In the genomic region with DNA sequence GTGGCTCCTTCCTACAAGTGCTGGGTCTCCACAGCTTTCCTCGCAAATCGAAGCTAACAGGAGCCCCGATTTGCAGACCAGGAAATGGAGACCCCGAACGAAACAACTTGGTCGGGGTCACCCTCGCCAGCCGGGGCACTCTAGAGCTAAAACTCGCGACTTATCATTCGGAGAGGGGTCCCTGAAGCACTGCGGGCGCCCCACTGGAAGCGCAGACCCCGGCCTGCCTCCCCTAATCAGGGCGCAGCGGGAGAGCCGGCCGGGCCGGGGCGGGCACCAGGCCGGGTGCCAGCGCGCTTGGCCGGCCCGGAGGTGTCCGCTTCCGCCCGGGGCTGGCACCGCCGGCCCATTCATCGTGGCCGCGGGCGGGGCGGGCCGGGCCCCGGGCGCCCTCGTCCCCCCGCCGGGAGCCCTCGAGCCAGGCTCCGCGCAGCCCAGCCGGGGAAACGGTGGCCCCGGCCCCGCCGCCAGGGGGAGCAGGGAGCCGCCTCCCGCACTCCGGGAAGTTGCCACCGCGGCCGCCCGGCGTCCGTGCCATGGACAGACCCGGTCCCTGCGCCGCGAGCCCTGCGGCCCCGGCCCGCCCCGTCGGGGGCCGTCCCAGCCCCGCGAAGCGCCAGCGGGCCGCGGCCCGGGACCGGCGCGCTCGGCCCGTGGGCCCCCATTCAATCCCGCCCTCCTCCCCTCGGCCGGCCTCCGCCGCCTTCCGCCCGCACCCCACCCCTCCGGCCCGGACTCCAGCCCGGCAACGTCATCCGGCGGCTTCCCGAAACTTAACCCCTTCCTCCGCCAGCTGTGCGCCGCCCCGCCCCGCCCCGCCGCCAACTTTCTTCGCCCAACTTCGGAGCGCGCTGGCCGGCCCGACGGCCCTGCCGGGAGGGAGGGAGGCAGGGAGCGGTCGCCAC, we compare ENCODE assay signal across 1 cellular context.
TF ChIP-seq lines count a peak whose summit lies in the region.

No MANE protein-coding gene starts in this region.

TF ChIP-seq in K562, 482 proteins besides CTCF, POLR2A, EP300 and RAD21 (continued from another document and continues in another):
- TF ChIP-seq MITF (IDR thresholded peaks at IDR 0.05) (no peak), LARP7 (IDR thresholded peaks at IDR 0.05) (no peak), RHOXF2B (CRISPR knock-in tag; conservative IDR thresholded peaks at IDR 0.05) (no peak), ZEB2 (IDR thresholded peaks at IDR 0.05) (no peak), TAF9B (IDR thresholded peaks at IDR 0.05; ENCODE audit: partially characterized antibody) (no peak), CTCFL (IDR thresholded peaks at IDR 0.05; ENCODE audit: borderline replicate concordance, insufficient read depth, low read depth, low read length, poor library complexity, severe bottlenecking) (peak; percentile 67), FOXJ3 (CRISPR knock-in tag; IDR thresholded peaks at IDR 0.05) (no peak), ZNF512 (tag; IDR thresholded peaks at IDR 0.05) (no peak), SRSF7 (optimal IDR thresholded peaks at IDR 0.05; ENCODE audit: low read depth, low read length) (no peak), ILK (tag; IDR thresholded peaks at IDR 0.05; ENCODE audit: borderline replicate concordance, low read depth) (no peak), MCM2 (IDR thresholded peaks at IDR 0.05; ENCODE audit: low read depth) (no peak), ZKSCAN3 (CRISPR knock-in tag; IDR thresholded peaks at IDR 0.05) (no peak), ZNF407 (IDR thresholded peaks at IDR 0.05; ENCODE audit: low read depth) (no peak), POLR2H (tag; IDR thresholded peaks at IDR 0.05; ENCODE audit: low read depth) (no peak), E2F3 (CRISPR knock-in tag; IDR thresholded peaks at IDR 0.05) (no peak), YY1 (IDR thresholded peaks at IDR 0.05; ENCODE audit: borderline replicate concordance in 1 of 3, control insufficient read depth in 1 of 3, extremely low read depth in 1 of 3, insufficient read depth in 3 of 3, insufficient read length in 1 of 3, insufficient replicate concordance in 2 of 3, low read depth in 1 of 3, low read length in 2 of 3) (peak in 1 of 3 experiments; percentile 10), ZNF518B (CRISPR knock-in tag; IDR thresholded peaks at IDR 0.05) (no peak)
- TF ChIP-seq, protein P1, sequence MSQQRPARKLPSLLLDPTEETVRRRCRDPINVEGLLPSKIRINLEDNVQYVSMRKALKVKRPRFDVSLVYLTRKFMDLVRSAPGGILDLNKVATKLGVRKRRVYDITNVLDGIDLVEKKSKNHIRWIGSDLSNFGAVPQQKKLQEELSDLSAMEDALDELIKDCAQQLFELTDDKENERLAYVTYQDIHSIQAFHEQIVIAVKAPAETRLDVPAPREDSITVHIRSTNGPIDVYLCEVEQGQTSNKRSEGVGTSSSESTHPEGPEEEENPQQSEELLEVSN (IDR thresholded peaks at IDR 0.05; ENCODE audit: borderline replicate concordance in 1 of 2, extremely low read depth in 1 of 2, insufficient read depth in 1 of 2, insufficient read length in 1 of 2, low read depth in 1 of 2, low read length in 1 of 2, poor library complexity in 1 of 2, severe bottlenecking in 1 of 2): peak in 1 of 2 experiments; percentile 48
- TF ChIP-seq, protein P2, sequence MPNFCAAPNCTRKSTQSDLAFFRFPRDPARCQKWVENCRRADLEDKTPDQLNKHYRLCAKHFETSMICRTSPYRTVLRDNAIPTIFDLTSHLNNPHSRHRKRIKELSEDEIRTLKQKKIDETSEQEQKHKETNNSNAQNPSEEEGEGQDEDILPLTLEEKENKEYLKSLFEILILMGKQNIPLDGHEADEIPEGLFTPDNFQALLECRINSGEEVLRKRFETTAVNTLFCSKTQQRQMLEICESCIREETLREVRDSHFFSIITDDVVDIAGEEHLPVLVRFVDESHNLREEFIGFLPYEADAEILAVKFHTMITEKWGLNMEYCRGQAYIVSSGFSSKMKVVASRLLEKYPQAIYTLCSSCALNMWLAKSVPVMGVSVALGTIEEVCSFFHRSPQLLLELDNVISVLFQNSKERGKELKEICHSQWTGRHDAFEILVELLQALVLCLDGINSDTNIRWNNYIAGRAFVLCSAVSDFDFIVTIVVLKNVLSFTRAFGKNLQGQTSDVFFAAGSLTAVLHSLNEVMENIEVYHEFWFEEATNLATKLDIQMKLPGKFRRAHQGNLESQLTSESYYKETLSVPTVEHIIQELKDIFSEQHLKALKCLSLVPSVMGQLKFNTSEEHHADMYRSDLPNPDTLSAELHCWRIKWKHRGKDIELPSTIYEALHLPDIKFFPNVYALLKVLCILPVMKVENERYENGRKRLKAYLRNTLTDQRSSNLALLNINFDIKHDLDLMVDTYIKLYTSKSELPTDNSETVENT (CRISPR knock-in tag; IDR thresholded peaks at IDR 0.05): no peak
- TF ChIP-seq, protein P3, sequence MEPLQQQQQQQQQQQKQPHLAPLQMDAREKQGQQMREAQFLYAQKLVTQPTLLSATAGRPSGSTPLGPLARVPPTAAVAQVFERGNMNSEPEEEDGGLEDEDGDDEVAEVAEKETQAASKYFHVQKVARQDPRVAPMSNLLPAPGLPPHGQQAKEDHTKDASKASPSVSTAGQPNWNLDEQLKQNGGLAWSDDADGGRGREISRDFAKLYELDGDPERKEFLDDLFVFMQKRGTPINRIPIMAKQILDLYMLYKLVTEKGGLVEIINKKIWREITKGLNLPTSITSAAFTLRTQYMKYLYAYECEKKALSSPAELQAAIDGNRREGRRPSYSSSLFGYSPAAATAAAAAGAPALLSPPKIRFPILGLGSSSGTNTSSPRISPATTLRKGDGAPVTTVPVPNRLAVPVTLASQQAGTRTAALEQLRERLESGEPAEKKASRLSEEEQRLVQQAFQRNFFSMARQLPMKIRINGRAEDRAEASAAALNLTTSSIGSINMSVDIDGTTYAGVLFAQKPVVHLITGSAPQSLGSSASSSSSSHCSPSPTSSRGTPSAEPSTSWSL (CRISPR knock-in tag; IDR thresholded peaks at IDR 0.05; ENCODE audit: borderline replicate concordance): no peak
- TF ChIP-seq, protein P4, sequence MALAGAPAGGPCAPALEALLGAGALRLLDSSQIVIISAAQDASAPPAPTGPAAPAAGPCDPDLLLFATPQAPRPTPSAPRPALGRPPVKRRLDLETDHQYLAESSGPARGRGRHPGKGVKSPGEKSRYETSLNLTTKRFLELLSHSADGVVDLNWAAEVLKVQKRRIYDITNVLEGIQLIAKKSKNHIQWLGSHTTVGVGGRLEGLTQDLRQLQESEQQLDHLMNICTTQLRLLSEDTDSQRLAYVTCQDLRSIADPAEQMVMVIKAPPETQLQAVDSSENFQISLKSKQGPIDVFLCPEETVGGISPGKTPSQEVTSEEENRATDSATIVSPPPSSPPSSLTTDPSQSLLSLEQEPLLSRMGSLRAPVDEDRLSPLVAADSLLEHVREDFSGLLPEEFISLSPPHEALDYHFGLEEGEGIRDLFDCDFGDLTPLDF (CRISPR knock-in tag; IDR thresholded peaks at IDR 0.05): no peak
